ENCODE assay signal across 14 cellular contexts in the genomic region with DNA sequence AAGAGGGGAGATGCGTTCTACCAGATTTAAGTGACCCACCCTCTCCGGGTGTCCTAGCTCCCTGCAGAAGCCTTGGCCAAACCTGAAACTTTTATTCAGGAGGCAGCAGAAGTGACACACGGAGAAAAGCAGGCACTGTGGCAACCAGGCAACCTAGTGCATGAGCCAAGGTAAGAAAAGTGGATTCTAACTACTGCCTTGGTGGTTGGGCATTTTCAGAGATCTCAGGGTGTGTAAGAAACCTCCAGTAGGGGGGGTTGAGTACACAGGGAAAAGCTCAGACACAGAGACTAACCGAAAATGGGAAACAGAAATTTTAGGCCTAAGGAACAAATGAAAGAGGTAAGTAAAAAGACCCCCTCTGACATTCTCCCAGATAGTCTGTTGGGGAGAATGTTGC.
A peak's percentile ranks its signal among the peaks of the same experiment; 100 is the strongest.
DNase-seq lines count a peak whose midpoint lies in the region; ATAC-seq, FAIRE-seq and TF ChIP-seq lines count a peak whose summit lies in the region.
"Had no signal": no experiment of that assay in that cellular context is flagged by ENCODE, and none has a peak within 500 bp of the region (broad histone marks: within the 10 kb centered on the region; RNA-seq: fewer than 3 reads in every experiment).

No MANE protein-coding gene starts in this region.

- no peaks in the 10 kb centered on the region for H3K27me3 ChIP-seq in K562 (ENCODE audit: control insufficient read depth in 2 of 2, insufficient read depth in 2 of 2, low read length in 2 of 2)
- no peaks in the 10 kb centered on the region for H3K27me3 ChIP-seq in neural progenitor cell
- H3K27me3 ChIP-seq: upper lobe of left lung had no signal

- H3K27me3 Mint-ChIP-seq in neural progenitor cell (ENCODE audit: insufficient read depth, low read depth) = no peaks in the 10 kb centered on the region
- H3K27me3 Mint-ChIP-seq: activated B cell treated with CpG ODN at 0.5 μM for 24 hours; dendritic cell treated with granulocyte-macrophage colony-stimulating factor and Interleukin-4, amounts not matched to agents 40 ng/mL and 50 ng/mL, for 4 days had no signal

- WGBS in K562 (ENCODE audit: insufficient coverage, low coverage, missing lambda C conversion rate) = 1% methylated on average over 4 of the region's 4 CpGs

- peak; percentile 34 for DNase-seq in NCI-H1092 treated with DMSO at 0.1 percent for 48 hours (lab: John Stamatoyannopoulos, UW)
- DNase-seq in NCI-H1092 (lab: John Stamatoyannopoulos, UW) = no peak
- DNase-seq in MV-4-11 (lab: John Stamatoyannopoulos, UW) = peak; percentile 53
- DNase-seq in K562 (ENCODE audit: extremely low read depth in 1 of 4, low spot score in 3 of 4) = peak in 1 of 4 experiments; percentile 44
- DNase-seq in neural progenitor cell (ENCODE audit: low spot score) = peak; percentile 62
- DNase-seq in ureter (ENCODE audit: low spot score) = no peak
- DNase-seq in stimulated activated CD4-positive, alpha-beta T cell treated with anti-CD3 and anti-CD28 coated beads, Interleukin-4, amount 100 ng/mL, for 1 hour = no peak
- DNase-seq: activated B cell treated with CpG ODN at 0.5 μM for 24 hours, NCI-H524, upper lobe of left lung had no signal

- no peak overlapping the region for H3K27ac Mint-ChIP-seq in neural progenitor cell
- H3K27ac Mint-ChIP-seq: activated B cell treated with CpG ODN at 0.5 μM for 24 hours; dendritic cell treated with granulocyte-macrophage colony-stimulating factor and Interleukin-4, amounts not matched to agents 40 ng/mL and 50 ng/mL, for 4 days had no signal

- H3K4me2 ChIP-seq in K562 (ENCODE audit: insufficient read depth, low read length) (no peak overlapping the region), neural progenitor cell (no peak overlapping the region)

- H2AFZ ChIP-seq in K562 (ENCODE audit: low read depth, low read length) (no peak overlapping the region), neural progenitor cell (replicated peaks) (peak overlapping the region; percentile 61)

- no peak overlapping the region for H3K4me3 Mint-ChIP-seq in neural progenitor cell
- H3K4me3 Mint-ChIP-seq: activated B cell treated with CpG ODN at 0.5 μM for 24 hours; dendritic cell treated with granulocyte-macrophage colony-stimulating factor and Interleukin-4, amounts not matched to agents 40 ng/mL and 50 ng/mL, for 4 days had no signal

- H3K4me3 ChIP-seq in K562 = no peak overlapping the region
- no peak overlapping the region for H3K4me3 ChIP-seq in neural progenitor cell
- H3K4me3 ChIP-seq: upper lobe of left lung had no signal

- H3K4me1 ChIP-seq in K562 (replicated peaks in 1 of 2; ENCODE audit: control insufficient read depth in 2 of 2, insufficient read depth in 2 of 2, low read length in 2 of 2) (no peaks in the 10 kb centered on the region), neural progenitor cell (peaks cover 7% of the 10 kb centered on the region)
- H3K4me1 ChIP-seq: upper lobe of left lung had no signal

- no TSS peak for BruUV-seq in K562 (replicated peaks; lab: Mats Ljungman, UMichigan)

- peak in 1 of 3 experiments; percentile 34; a peak in 2 of 6 replicates for TF ChIP-seq CTCF in K562 (IDR thresholded peaks at IDR 0.05 in 2 of 3, conservative IDR thresholded peaks at IDR 0.05 in 1 of 3; ENCODE audit: insufficient read depth in 2 of 3, low read depth in 1 of 3, low read length in 3 of 3)
- TF ChIP-seq CTCF in neural progenitor cell (IDR thresholded peaks at IDR 0.05) = peak; percentile 56

- FAIRE-seq in K562 (lab: Jason Lieb, UNC) = no peak
- FAIRE-seq: GM12891 had no signal

- TF ChIP-seq RAD21 in K562 (CRISPR knock-in tag; conservative IDR thresholded peaks at IDR 0.05 in 1 of 2, IDR thresholded peaks at IDR 0.05 in 1 of 2) = peak; percentile 16 to 63; a peak in 3 of 4 replicates

- H3K9me3 ChIP-seq in K562 (replicated peaks; ENCODE audit: control insufficient read depth, insufficient read depth, low read depth, low read length) (no peaks in the 10 kb centered on the region), neural progenitor cell (ENCODE audit: low read depth) (no peaks in the 10 kb centered on the region)
- H3K9me3 ChIP-seq: upper lobe of left lung had no signal

- TF ChIP-seq POLR2A in K562 (conservative IDR thresholded peaks at IDR 0.05) = no peak

- ATAC-seq in K562 = peak; percentile 80
- ATAC-seq in GM19397 (IDR thresholded peaks at IDR 0.05; ENCODE audit: unreplicated experiment) = no peak

- no peaks in the 10 kb centered on the region for H3F3A ChIP-seq in neural progenitor cell (ENCODE audit: low read depth)

- in situ Hi-C loops in K562 (cut with MboI) = no loop called here

- H3K4me1 Mint-ChIP-seq in neural progenitor cell = peaks cover 4% of the 10 kb centered on the region
- H3K4me1 Mint-ChIP-seq: activated B cell treated with CpG ODN at 0.5 μM for 24 hours had no signal

- H3K9me3 Mint-ChIP-seq in neural progenitor cell = no peaks in the 10 kb centered on the region
- H3K9me3 Mint-ChIP-seq: dendritic cell treated with granulocyte-macrophage colony-stimulating factor and Interleukin-4, amounts not matched to agents 40 ng/mL and 50 ng/mL, for 4 days had no signal

- POLR2A ChIA-PET in K562 (lab: Yijun Ruan, JAX) = no interaction called here

- no peak overlapping the region for H3K9ac ChIP-seq in K562 (ENCODE audit: insufficient read depth in 1 of 2, low read depth in 2 of 2, low read length in 2 of 2)
- no peak overlapping the region for H3K9ac ChIP-seq in neural progenitor cell

- H3K79me2 ChIP-seq in K562 (ENCODE audit: control insufficient read depth, insufficient read depth, low read length) = no peaks in the 10 kb centered on the region
- H3K79me2 ChIP-seq in neural progenitor cell (ENCODE audit: low read depth) = no peaks in the 10 kb centered on the region

- H3K36me3 ChIP-seq in K562 (ENCODE audit: control insufficient read depth, insufficient read depth, low read length) (no peaks in the 10 kb centered on the region), neural progenitor cell (no peaks in the 10 kb centered on the region)
- H3K36me3 ChIP-seq: upper lobe of left lung had no signal

- no peaks in the 10 kb centered on the region for H3K36me3 Mint-ChIP-seq in neural progenitor cell

- intact Hi-C loops in K562 (cut with micrococcal nuclease) = no loop called here

- H3K27ac ChIP-seq in K562 (ENCODE audit: extremely low read depth, low read depth, low read length) (no peak overlapping the region), neural progenitor cell (no peak overlapping the region)
- H3K27ac ChIP-seq: HL-60, upper lobe of left lung had no signal

- CTCF ChIA-PET in K562 (lab: Yijun Ruan, JAX; ENCODE audit: low intra/inter-chr PET ratio) = no interaction called here

- TF ChIP-seq EP300 in K562 (IDR thresholded peaks at IDR 0.05; ENCODE audit: low read length) = no peak

- H4K20me1 ChIP-seq in K562 (replicated peaks; ENCODE audit: control insufficient read depth, insufficient read depth, low read length) = no peaks in the 10 kb centered on the region
- no peaks in the 10 kb centered on the region for H4K20me1 ChIP-seq in neural progenitor cell (ENCODE audit: low read depth)

- no peaks in the 10 kb centered on the region for H3K9me1 ChIP-seq in K562 (ENCODE audit: control insufficient read depth, insufficient read depth, low read length)

TF ChIP-seq in K562, 482 proteins besides CTCF, POLR2A, EP300 and RAD21 (continues in another document):
- no peak for TF ChIP-seq SRSF3 (IDR thresholded peaks at IDR 0.05; ENCODE audit: insufficient read depth, low read length)
- no peak for TF ChIP-seq CTBP1 (IDR thresholded peaks at IDR 0.05; ENCODE audit: borderline replicate concordance)
- no peak for TF ChIP-seq TFAM (CRISPR knock-in tag; conservative IDR thresholded peaks at IDR 0.05)
- TF ChIP-seq ZFX (CRISPR knock-in tag; IDR thresholded peaks at IDR 0.05) = peak; percentile 50; the same call in 1 of the 2 replicates
- no peak for TF ChIP-seq SRSF9 (IDR thresholded peaks at IDR 0.05; ENCODE audit: borderline replicate concordance, low read depth, low read length)
- TF ChIP-seq YY1 (IDR thresholded peaks at IDR 0.05; ENCODE audit: borderline replicate concordance in 1 of 3, control insufficient read depth in 1 of 3, extremely low read depth in 1 of 3, insufficient read depth in 3 of 3, insufficient read length in 1 of 3, insufficient replicate concordance in 2 of 3, low read depth in 1 of 3, low read length in 2 of 3) = no peak
- no peak for TF ChIP-seq IFI16 (CRISPR knock-in tag; IDR thresholded peaks at IDR 0.05)
- TF ChIP-seq NFE2 (IDR thresholded peaks at IDR 0.05; ENCODE audit: low read depth) = no peak

Comparison
In these comparisons a context has a peak if more than half of its experiments do, and no peak if none do; other contexts are left out.
1. DNase-seq: peak in NCI-H1092 treated with DMSO at 0.1 percent for 48 hours (single experiment), MV-4-11 (single experiment) and neural progenitor cell (single experiment); none in NCI-H1092 (single experiment), ureter (single experiment) and stimulated activated CD4-positive, alpha-beta T cell treated with anti-CD3 and anti-CD28 coated beads, Interleukin-4, amount 100 ng/mL, for 1 hour (single experiment).